25 cellular contexts compared by ENCODE assay signal in genomic region chr13:39397221-39397620, GRCh38.
A peak's percentile ranks its signal among the peaks of the same experiment; 100 is the strongest.
DNase-seq lines count a peak whose midpoint lies in the region; ATAC-seq and TF ChIP-seq lines count a peak whose summit lies in the region.
"Had no signal": no experiment of that assay in that cellular context is flagged by ENCODE, and none has a peak within 500 bp of the region (broad histone marks: within the 10 kb centered on the region; RNA-seq: fewer than 3 reads in every experiment).

No MANE protein-coding gene starts in this region.

- 62% methylated on average over 6 of the region's 6 CpGs for WGBS in right cardiac atrium
- 5 to 13% methylated on average over 6 of the region's 6 CpGs for WGBS in aorta, 2 donors

- no peaks in the 10 kb centered on the region for H4K20me1 ChIP-seq in neural progenitor cell (ENCODE audit: low read depth)

- H3K9me3 Mint-ChIP-seq in neural progenitor cell, result peaks cover 7% of the 10 kb centered on the region

- peaks cover 4% of the 10 kb centered on the region for H3K27me3 Mint-ChIP-seq in neural progenitor cell (ENCODE audit: insufficient read depth, low read depth)
- H3K27me3 Mint-ChIP-seq: B cell had no signal

- no peak overlapping the region for H3K4me3 Mint-ChIP-seq in neural progenitor cell
- H3K4me3 Mint-ChIP-seq: B cell; CD4-positive, CD25-positive, alpha-beta regulatory T cell had no signal

- H2AFZ ChIP-seq in neural progenitor cell (replicated peaks), result no peak overlapping the region

- intact Hi-C loops in right cardiac atrium (cut with DNase I), result no loop called here
- intact Hi-C loops in Right ventricle myocardium inferior (cut with DNase I), result loop anchor here (5.0 kb wide), 1 partner anchor 125 kb away; no protein-coding TSS in a partner anchor
- intact Hi-C loops in aorta (cut with DNase I), result no loop called here

- H3K4me1 Mint-ChIP-seq in neural progenitor cell, result peaks cover 52% of the 10 kb centered on the region
- H3K4me1 Mint-ChIP-seq: B cell; CD4-positive, CD25-positive, alpha-beta regulatory T cell had no signal

- no peaks in the 10 kb centered on the region for H3K79me2 ChIP-seq in neural progenitor cell (ENCODE audit: low read depth)

- H3K4me2 ChIP-seq in neural progenitor cell, result no peak overlapping the region
- H3K4me2 ChIP-seq: A549 had no signal

- peak overlapping the region; percentile 38 for H3K27ac Mint-ChIP-seq in neural progenitor cell
- H3K27ac Mint-ChIP-seq: B cell; CD4-positive, CD25-positive, alpha-beta regulatory T cell had no signal

- ATAC-seq in right cardiac atrium (no peak), Right ventricle myocardium inferior (no peak), aorta (ENCODE audit: low FRiP score) (no peak)
- ATAC-seq: A549, HCT116, HepG2, Panc1 had no signal

- H3K27ac ChIP-seq in right cardiac atrium (ENCODE audit: low read length), result peak overlapping the region; percentile 17
- H3K27ac ChIP-seq in neural progenitor cell, result no peak overlapping the region
- peak overlapping the region; percentile 64 to 65 for H3K27ac ChIP-seq in aorta (ENCODE audit: low read depth in 1 of 2, low read length in 2 of 2)
- H3K27ac ChIP-seq: A549, HL-60 had no signal

- H3K4me3 ChIP-seq in right cardiac atrium (ENCODE audit: low read length) (no peak overlapping the region), neural progenitor cell (no peak overlapping the region), aorta (ENCODE audit: low read length in 2 of 2) (no peak overlapping the region)
- H3K4me3 ChIP-seq: A549 had no signal

- H3F3A ChIP-seq in neural progenitor cell (ENCODE audit: low read depth), result no peaks in the 10 kb centered on the region

- H3K27me3 ChIP-seq in right cardiac atrium (ENCODE audit: control insufficient read depth, insufficient read depth) (no peaks in the 10 kb centered on the region), neural progenitor cell (peaks cover 26% of the 10 kb centered on the region), aorta (ENCODE audit: control insufficient read depth in 1 of 2, insufficient read depth in 2 of 2, low read length in 1 of 2) (no peaks in the 10 kb centered on the region)

- H3K9me3 ChIP-seq in right cardiac atrium (ENCODE audit: control insufficient read depth, low read length), result no peaks in the 10 kb centered on the region
- no peaks in the 10 kb centered on the region for H3K9me3 ChIP-seq in neural progenitor cell (ENCODE audit: low read depth)
- no peaks in the 10 kb centered on the region for H3K9me3 ChIP-seq in aorta (ENCODE audit: control insufficient read depth, low read length)
- H3K9me3 ChIP-seq: A549 had no signal

- H3K36me3 ChIP-seq in neural progenitor cell (no peaks in the 10 kb centered on the region), aorta (ENCODE audit: control insufficient read depth in 1 of 2, insufficient read depth in 2 of 2, low read length in 1 of 2) (no peaks in the 10 kb centered on the region)

- H3K4me1 ChIP-seq in right cardiac atrium (ENCODE audit: control insufficient read depth, insufficient read depth, low read length) (peaks cover 9% of the 10 kb centered on the region), neural progenitor cell (no peaks in the 10 kb centered on the region), aorta (ENCODE audit: control insufficient read depth in 1 of 2, insufficient read depth in 2 of 2, low read length in 2 of 2) (peaks cover 0 to 3% of the 10 kb centered on the region in 2 donors)
- H3K4me1 ChIP-seq: A549 had no signal

- TF ChIP-seq CTCF in neural progenitor cell (IDR thresholded peaks at IDR 0.05), result no peak

- DNase-seq in right cardiac atrium, result no peak
- DNase-seq in Right ventricle myocardium inferior (ENCODE audit: missing footprints), result no peak
- DNase-seq in kidney glomerular epithelial cell (lab: John Stamatoyannopoulos, UW), result peak; percentile 14
- DNase-seq in neural progenitor cell (ENCODE audit: low spot score), result no peak
- no peak for DNase-seq in aorta
- no peak for DNase-seq in NCI-H226
- no peak for DNase-seq in hepatic stellate cell (ENCODE audit: low spot score)
- DNase-seq in RPMI8226, result no peak
- DNase-seq: CD4-positive, CD25-positive, alpha-beta regulatory T cell; EL; GF-D8; KBM-7; MM.1S; NCI-H1048; NCI-H1436; NCI-H187 treated with DMSO at 0.1 percent for 48 hours; NCI-H2107; NCI-H510A treated with DMSO at 0.1 percent for 48 hours; NCI-H774 had no signal

- no peak overlapping the region for H3K9ac ChIP-seq in neural progenitor cell

- peaks cover 10% of the 10 kb centered on the region for H3K36me3 Mint-ChIP-seq in neural progenitor cell
- H3K36me3 Mint-ChIP-seq: CD4-positive, CD25-positive, alpha-beta regulatory T cell had no signal
